29 cellular contexts compared by ENCODE assay signal in genomic region chr1:34389974-34390373, GRCh38.
"Had no signal": no experiment of that assay in that cellular context is flagged by ENCODE, and none has a peak within 500 bp of the region (broad histone marks: within the 10 kb centered on the region; RNA-seq: fewer than 3 reads in every experiment).

No MANE protein-coding gene starts in this region.

- H3K27ac Mint-ChIP-seq: stimulated activated effector memory CD8-positive, alpha-beta T cell treated with anti-CD3 and anti-CD28 coated beads, Interleukin-12 subunit alpha, Interleukin-12 subunit beta, amount 100 ng/mL, for 72 hours; stimulated activated memory B cell treated with anti-CD40 and anti-IgM and Interleukin-4, amounts not matched to agents 10 μg/mL and 1 μg/mL and 100 μg/mL, for 72 hours; stimulated activated naive B cell treated with anti-CD40 and anti-IgM and Interleukin-4, amounts not matched to agents 10 μg/mL and 1 μg/mL and 100 μg/mL, for 72 hours; stimulated activated naive CD8-positive, alpha-beta T cell treated with anti-CD3 and anti-CD28 coated beads, Interleukin-15, amount 100 ng/mL, for 72 hours; stimulated activated naive CD8-positive, alpha-beta T cell treated with anti-CD3 and anti-CD28 coated beads, Interleukin-15, Interleukin-2, amounts not matched to agents 100 ng/mL and 50 ng/mL, for 24 hours; type B pancreatic cell had no signal

- H3K27me3 ChIP-seq: stomach, suprapubic skin, testis, thyroid gland, tibial artery, tibial nerve, transverse colon, upper lobe of left lung, upper lobe of right lung, uterus, vagina had no signal

- H3K27ac ChIP-seq: stomach, suprapubic skin, testis, thoracic aorta, thyroid gland, tibial artery, tibial nerve, transverse colon, upper lobe of left lung, upper lobe of right lung, uterus, vagina had no signal

- DNase-seq: stimulated activated CD4-positive, alpha-beta T cell treated with anti-CD3 and anti-CD28 coated beads, Interleukin-2, amount 100 ng/mL, for 48 hours; stimulated activated CD4-positive, alpha-beta T cell treated with anti-CD3 and anti-CD28 coated beads, Interleukin-4, amount 100 ng/mL, for 1 hour; stimulated activated CD4-positive, alpha-beta T cell treated with anti-CD3 and anti-CD28 coated beads, Interleukin-4, amount 100 ng/mL, for 24 hours; stimulated activated CD4-positive, alpha-beta T cell treated with anti-CD3 and anti-CD28 coated beads, Interleukin-4, amount 100 ng/mL, for 4 hours; stimulated activated CD8-positive, alpha-beta memory T cell treated with anti-CD3 and anti-CD28 coated beads, Interleukin-4, amount 100 ng/mL, for 48 hours; stimulated activated naive B cell treated with anti-CD40 and anti-IgM and Interleukin-4, amounts not matched to agents 10 μg/mL and 1 μg/mL and 100 μg/mL, for 72 hours; stimulated activated naive CD4-positive, alpha-beta T cell; stimulated activated naive CD4-positive, alpha-beta T cell treated with Interleukin-2 at 50 U/mL for 16 hours; stimulated activated naive CD8-positive, alpha-beta T cell treated with anti-CD3 and anti-CD28 coated beads, Interleukin-15, amount 100 ng/mL, for 72 hours; stimulated activated naive CD8-positive, alpha-beta T cell treated with anti-CD3 and anti-CD28 coated beads, Interleukin-15, Interleukin-2, amounts not matched to agents 100 U/mL and 50 U/mL, for 24 hours; stomach; substantia nigra; testis; thyroid gland; tibial artery; transverse colon; trophoblast cell; upper lobe of left lung; upper lobe of right lung; uterus had no signal

- H3K4me3 Mint-ChIP-seq: stimulated activated effector memory CD8-positive, alpha-beta T cell treated with anti-CD3 and anti-CD28 coated beads, Interleukin-12 subunit alpha, Interleukin-12 subunit beta, amount 100 ng/mL, for 72 hours; stimulated activated memory B cell treated with anti-CD40 and anti-IgM and Interleukin-4, amounts not matched to agents 10 μg/mL and 1 μg/mL and 100 μg/mL, for 72 hours; stimulated activated naive B cell treated with anti-CD40 and anti-IgM and Interleukin-4, amounts not matched to agents 10 μg/mL and 1 μg/mL and 100 μg/mL, for 72 hours; stimulated activated naive CD8-positive, alpha-beta T cell treated with anti-CD3 and anti-CD28 coated beads, Interleukin-15, amount 100 ng/mL, for 72 hours; stimulated activated naive CD8-positive, alpha-beta T cell treated with anti-CD3 and anti-CD28 coated beads, Interleukin-15, Interleukin-2, amounts not matched to agents 100 ng/mL and 50 ng/mL, for 24 hours; type B pancreatic cell had no signal

- H3K36me3 Mint-ChIP-seq: stimulated activated effector memory CD8-positive, alpha-beta T cell treated with anti-CD3 and anti-CD28 coated beads, Interleukin-12 subunit alpha, Interleukin-12 subunit beta, amount 100 ng/mL, for 72 hours; stimulated activated memory B cell treated with anti-CD40 and anti-IgM and Interleukin-4, amounts not matched to agents 10 μg/mL and 1 μg/mL and 100 μg/mL, for 72 hours; stimulated activated naive B cell treated with anti-CD40 and anti-IgM and Interleukin-4, amounts not matched to agents 10 μg/mL and 1 μg/mL and 100 μg/mL, for 72 hours; type B pancreatic cell had no signal

- H3K9me3 ChIP-seq: suprapubic skin, testis, thoracic aorta, thyroid gland, tibial artery, upper lobe of right lung, uterus, vagina had no signal

- FAIRE-seq: urothelium cell line had no signal

- H3K27me3 Mint-ChIP-seq: stimulated activated memory B cell treated with anti-CD40 and anti-IgM and Interleukin-4, amounts not matched to agents 10 μg/mL and 1 μg/mL and 100 μg/mL, for 72 hours; type B pancreatic cell had no signal

- H3K9me3 Mint-ChIP-seq: type B pancreatic cell had no signal

- H3K36me3 ChIP-seq: stomach, suprapubic skin, thoracic aorta, thyroid gland, tibial artery, tibial nerve, transverse colon, upper lobe of left lung, upper lobe of right lung, uterus, vagina had no signal

- H3K4me1 Mint-ChIP-seq: stimulated activated effector memory CD8-positive, alpha-beta T cell treated with anti-CD3 and anti-CD28 coated beads, Interleukin-12 subunit alpha, Interleukin-12 subunit beta, amount 100 ng/mL, for 72 hours; stimulated activated memory B cell treated with anti-CD40 and anti-IgM and Interleukin-4, amounts not matched to agents 10 μg/mL and 1 μg/mL and 100 μg/mL, for 72 hours; stimulated activated naive B cell treated with anti-CD40 and anti-IgM and Interleukin-4, amounts not matched to agents 10 μg/mL and 1 μg/mL and 100 μg/mL, for 72 hours; stimulated activated naive CD8-positive, alpha-beta T cell treated with anti-CD3 and anti-CD28 coated beads, Interleukin-15, amount 100 ng/mL, for 72 hours had no signal

- ATAC-seq: stimulated activated effector memory CD8-positive, alpha-beta T cell treated with anti-CD3 and anti-CD28 coated beads, Interleukin-12 subunit alpha, Interleukin-12 subunit beta, amount 100 ng/mL, for 72 hours; stimulated activated memory B cell treated with anti-CD40 and anti-IgM and Interleukin-4, amounts not matched to agents 10 μg/mL and 1 μg/mL and 100 μg/mL, for 72 hours; stimulated activated naive B cell treated with anti-CD40 and anti-IgM and Interleukin-4, amounts not matched to agents 10 μg/mL and 1 μg/mL and 100 μg/mL, for 72 hours; stimulated activated naive CD8-positive, alpha-beta T cell treated with anti-CD3 and anti-CD28 coated beads, Interleukin-15, amount 100 ng/mL, for 72 hours; stimulated activated naive CD8-positive, alpha-beta T cell treated with anti-CD3 and anti-CD28 coated beads, Interleukin-15, Interleukin-2, amounts not matched to agents 100 U/mL and 50 U/mL, for 24 hours; upper lobe of right lung had no signal

- H3K4me1 ChIP-seq: stomach, suprapubic skin, testis, thyroid gland, tibial artery, tibial nerve, transverse colon, upper lobe of left lung, upper lobe of right lung, uterus, vagina had no signal

- H3K4me3 ChIP-seq: stomach, suprapubic skin, testis, thoracic aorta, thyroid gland, tibial artery, tibial nerve, transverse colon, upper lobe of left lung, upper lobe of right lung, uterus, vagina had no signal
